In genomic region chr2:143742631-143743030, GRCh38 we compare ENCODE assay signal across 26 cellular contexts.
DNase-seq lines count a peak whose midpoint lies in the region; ATAC-seq and TF ChIP-seq lines count a peak whose summit lies in the region.
"Had no signal": no experiment of that assay in that cellular context is flagged by ENCODE, and none has a peak within 500 bp of the region (broad histone marks: within the 10 kb centered on the region; RNA-seq: fewer than 3 reads in every experiment).

No MANE protein-coding gene starts in this region.

- H3K27ac Mint-ChIP-seq in brain (peak overlapping the region in 3 of 5 experiments; percentile 64 to 77 (median 73)), mesothelial cell of epicardium (peak overlapping the region; percentile 28)
- H3K27ac Mint-ChIP-seq: activated CD8-positive, alpha-beta T cell treated with anti-CD3 and anti-CD28 coated beads for 36 hours; CD14-positive monocyte; stimulated activated memory B cell treated with anti-CD40 and anti-IgM and Interleukin-4, amounts not matched to agents 10 μg/mL and 1 μg/mL and 100 μg/mL, for 72 hours had no signal

- H3K9me3 Mint-ChIP-seq in brain: peaks cover 0 to 2% (median 0%) of the 10 kb centered on the region in 5 experiments
- peaks cover 3% of the 10 kb centered on the region for H3K9me3 Mint-ChIP-seq in mesothelial cell of epicardium
- H3K9me3 Mint-ChIP-seq: activated CD8-positive, alpha-beta T cell treated with anti-CD3 and anti-CD28 coated beads for 36 hours; activated naive CD4-positive, alpha-beta T cell treated with anti-CD3 and anti-CD28 coated beads, Interleukin-2, amount 50 U/mL, for 72 hours; CD14-positive monocyte; natural killer cell treated with Interleukin-12 subunit alpha and Interleukin-12 subunit beta and Interleukin-15 and Interleukin-18, amount 100 ng/mL, for 72 hours; stimulated activated memory B cell treated with anti-CD40 and anti-IgM and Interleukin-4, amounts not matched to agents 10 μg/mL and 1 μg/mL and 100 μg/mL, for 72 hours had no signal

- H3K4me1 Mint-ChIP-seq in brain: peaks cover 31% of the 10 kb centered on the region
- H3K4me1 Mint-ChIP-seq in mesothelial cell of epicardium: peaks cover 11% of the 10 kb centered on the region
- H3K4me1 Mint-ChIP-seq: stimulated activated memory B cell treated with anti-CD40 and anti-IgM and Interleukin-4, amounts not matched to agents 10 μg/mL and 1 μg/mL and 100 μg/mL, for 72 hours had no signal

- ATAC-seq in GM21723 (IDR thresholded peaks at IDR 0.05; ENCODE audit: unreplicated experiment): no peak
- ATAC-seq: activated CD8-positive, alpha-beta T cell treated with anti-CD3 and anti-CD28 coated beads for 36 hours; activated naive CD4-positive, alpha-beta T cell treated with anti-CD3 and anti-CD28 coated beads, Interleukin-2, amount 50 U/mL, for 72 hours; body of pancreas; natural killer cell treated with Interleukin-12 subunit alpha and Interleukin-12 subunit beta and Interleukin-15 and Interleukin-18, amount 100 ng/mL, for 72 hours; pancreas; stimulated activated memory B cell treated with anti-CD40 and anti-IgM and Interleukin-4, amounts not matched to agents 10 μg/mL and 1 μg/mL and 100 μg/mL, for 72 hours; upper lobe of right lung had no signal

- no peak overlapping the region for H3K4me3 ChIP-seq in AG09309 (ENCODE audit: control insufficient read depth, low read depth, low read length)
- H3K4me3 ChIP-seq: body of pancreas, MG63, pancreas, right atrium auricular region, upper lobe of right lung had no signal

- H3K27ac ChIP-seq in substantia nigra (ENCODE audit: low read depth, low read length, poor library complexity, severe bottlenecking): no peak overlapping the region
- H3K27ac ChIP-seq: body of pancreas, pancreas, right atrium auricular region, upper lobe of right lung had no signal

- TF ChIP-seq CTCF in AG09309 (IDR thresholded peaks at IDR 0.05; ENCODE audit: control insufficient read depth, insufficient read depth, low read depth, low read length, missing control alignments) (no peak), brain (conservative IDR thresholded peaks at IDR 0.05) (no peak), mesothelial cell of epicardium (IDR thresholded peaks at IDR 0.05; ENCODE audit: unreplicated experiment) (no peak)

- H3K4me3 Mint-ChIP-seq in brain (no peak overlapping the region), mesothelial cell of epicardium (no peak overlapping the region)
- H3K4me3 Mint-ChIP-seq: activated CD8-positive, alpha-beta T cell treated with anti-CD3 and anti-CD28 coated beads for 36 hours; CD14-positive monocyte; natural killer cell treated with Interleukin-12 subunit alpha and Interleukin-12 subunit beta and Interleukin-15 and Interleukin-18, amount 100 ng/mL, for 72 hours; stimulated activated memory B cell treated with anti-CD40 and anti-IgM and Interleukin-4, amounts not matched to agents 10 μg/mL and 1 μg/mL and 100 μg/mL, for 72 hours had no signal

- H3K27me3 Mint-ChIP-seq in brain: no peaks in the 10 kb centered on the region
- H3K27me3 Mint-ChIP-seq in mesothelial cell of epicardium (ENCODE audit: low read depth): no peaks in the 10 kb centered on the region
- H3K27me3 Mint-ChIP-seq: activated CD8-positive, alpha-beta T cell treated with anti-CD3 and anti-CD28 coated beads for 36 hours; natural killer cell treated with Interleukin-12 subunit alpha and Interleukin-12 subunit beta and Interleukin-15 and Interleukin-18, amount 100 ng/mL, for 72 hours; stimulated activated memory B cell treated with anti-CD40 and anti-IgM and Interleukin-4, amounts not matched to agents 10 μg/mL and 1 μg/mL and 100 μg/mL, for 72 hours had no signal

- peak; percentile 11 for DNase-seq in AG09309 (ENCODE audit: low read depth)
- peak; percentile 17 for DNase-seq in GM04504 (ENCODE audit: low read depth)
- DNase-seq in mesothelial cell of epicardium (ENCODE audit: low spot score in 2 of 2, unreplicated experiment in 2 of 2): no peak
- DNase-seq in substantia nigra (lab: John Stamatoyannopoulos, UW): no peak
- no peak for DNase-seq in NCI-H187 treated with DMSO at 0.1 percent for 48 hours (lab: John Stamatoyannopoulos, UW)
- DNase-seq in NK-92 (lab: John Stamatoyannopoulos, UW; ENCODE audit: unreplicated experiment): no peak
- DNase-seq: ACHN; activated CD4-positive, alpha-beta T cell treated with anti-CD3 and anti-CD28 coated beads for 1 hour; activated CD8-positive, alpha-beta T cell treated with anti-CD3 and anti-CD28 coated beads for 36 hours; body of pancreas; H7; kidney; MG63; NCI-H1417; NCI-H446 treated with DMSO at 0.1 percent for 48 hours; pancreas; stimulated activated CD4-positive, alpha-beta T cell treated with anti-CD3 and anti-CD28 coated beads, Interleukin-4, amount 100 ng/mL, for 24 hours; T-helper 2 cell; upper lobe of right lung had no signal

- no peaks in the 10 kb centered on the region for H3K36me3 Mint-ChIP-seq in brain
- no peaks in the 10 kb centered on the region for H3K36me3 Mint-ChIP-seq in mesothelial cell of epicardium

Comparison
In these comparisons a context has a peak if more than half of its experiments do, and no peak if none do; other contexts are left out.
1. DNase-seq: peak in AG09309 (single experiment) and GM04504 (single experiment); none in mesothelial cell of epicardium (0 of 2), substantia nigra (0 of 49), NCI-H187 treated with DMSO at 0.1 percent for 48 hours (single experiment) and NK-92 (single experiment).